Comparison of ENCODE assay signal across 6 cellular contexts in genomic region chr19:6550679-6551078, GRCh38. TPM values are rescaled to one million over a fixed set of nuclear protein-coding genes. Genes with fewer than 3 reads are reported as not detected.
"Had no signal": no experiment of that assay in that cellular context is flagged by ENCODE, and none has a peak within 500 bp of the region (broad histone marks: within the 10 kb centered on the region; RNA-seq: fewer than 3 reads in every experiment).

No MANE protein-coding gene starts in this region.

RNA-seq across cellular contexts. Expression of gene CD70, which starts 40.3 kb away (rescaled TPM):
- total RNA-seq: omental fat pad, pulmonary artery endothelial cell, sciatic nerve, temporal lobe, vagina had no signal

RNA-seq across cellular contexts. Expression of gene TUBB4A, which starts 48.6 kb away (rescaled TPM):
- total RNA-seq: skeletal muscle tissue had no signal
